In genomic region chr1:75981188-75981897, GRCh38 we compare ENCODE assay signal across 16 cellular contexts. TPM values are rescaled to one million over a fixed set of nuclear protein-coding genes. Genes with fewer than 3 reads are reported as not detected.
DNase-seq lines count a peak whose midpoint lies in the region; ATAC-seq and TF ChIP-seq lines count a peak whose summit lies in the region.
"Had no signal": no experiment of that assay in that cellular context is flagged by ENCODE, and none has a peak within 500 bp of the region (broad histone marks: within the 10 kb centered on the region; RNA-seq: fewer than 3 reads in every experiment).

No MANE protein-coding gene starts in this region.

- no peak overlapping the region for H3K27ac ChIP-seq in gastrocnemius medialis
- H3K27ac ChIP-seq: BLaER1, VCaP had no signal

- ATAC-seq in GM18517 (IDR thresholded peaks at IDR 0.05; ENCODE audit: unreplicated experiment) (peak; percentile 51), GM21381 (IDR thresholded peaks at IDR 0.05; ENCODE audit: unreplicated experiment) (peak; percentile 39), HG02970 (IDR thresholded peaks at IDR 0.05; ENCODE audit: low FRiP score, unreplicated experiment) (peak; percentile 39), gastrocnemius medialis (no peak)
- ATAC-seq in naive thymus-derived CD8-positive, alpha-beta T cell = no peak

- no peaks in the 10 kb centered on the region for H3K9me3 ChIP-seq in gastrocnemius medialis
- H3K9me3 ChIP-seq: BLaER1, MG63 had no signal

- no peak overlapping the region for H3K4me3 Mint-ChIP-seq in naive thymus-derived CD8-positive, alpha-beta T cell

- no peaks in the 10 kb centered on the region for H3K36me3 ChIP-seq in gastrocnemius medialis
- H3K36me3 ChIP-seq: BLaER1, MG63 had no signal

- no peaks in the 10 kb centered on the region for H3K27me3 ChIP-seq in gastrocnemius medialis
- H3K27me3 ChIP-seq: BLaER1, MG63 had no signal

- no peak overlapping the region for H3K4me3 ChIP-seq in gastrocnemius medialis
- H3K4me3 ChIP-seq: BLaER1, MG63 had no signal

- TF ChIP-seq POLR2A in gastrocnemius medialis (IDR thresholded peaks at IDR 0.05) = no peak

- intact Hi-C loops in gastrocnemius medialis (cut with DNase I; ENCODE audit: low total_unique reads) = no loop called here

- DNase-seq in OCI-M1 (lab: John Stamatoyannopoulos, UW) (peak; percentile 32), gastrocnemius medialis (no peak), AG08396 (ENCODE audit: low spot score) (no peak), MV-4-11 (lab: John Stamatoyannopoulos, UW) (no peak)
- no peak for DNase-seq in naive thymus-derived CD8-positive, alpha-beta T cell
- DNase-seq: activated T-cell treated with anti-CD3 and anti-CD28 coated beads, Interleukin-2, amount 50 U/mL, for 1 hour; mammary epithelial cell; MG63; NCI-H510A; stimulated activated CD4-positive, alpha-beta T cell treated with anti-CD3 and anti-CD28 coated beads, Interleukin-4, amount 100 ng/mL, for 24 hours had no signal

- peaks cover 4 to 20% (median 9%) of the 10 kb centered on the region in 9 donors for H3K9me3 Mint-ChIP-seq in naive thymus-derived CD8-positive, alpha-beta T cell

- TF ChIP-seq CTCF in gastrocnemius medialis (IDR thresholded peaks at IDR 0.05 in 4 of 5, conservative IDR thresholded peaks at IDR 0.05 in 1 of 5) = no peak

- H3K4me1 Mint-ChIP-seq in naive thymus-derived CD8-positive, alpha-beta T cell = no peaks in the 10 kb centered on the region

- POLR2A ChIA-PET in naive thymus-derived CD8-positive, alpha-beta T cell (lab: Charles Lee) = no interaction called here

- peaks cover 0 to 11% (median 3%) of the 10 kb centered on the region in 5 donors for H3K27me3 Mint-ChIP-seq in naive thymus-derived CD8-positive, alpha-beta T cell

- no peaks in the 10 kb centered on the region for H3K4me1 ChIP-seq in gastrocnemius medialis
- H3K4me1 ChIP-seq: BLaER1 had no signal

- peaks cover 0 to 12% (median 7%) of the 10 kb centered on the region in 3 donors for H3K36me3 Mint-ChIP-seq in naive thymus-derived CD8-positive, alpha-beta T cell

- H3K27ac Mint-ChIP-seq in naive thymus-derived CD8-positive, alpha-beta T cell = peak overlapping the region in 1 of 10 donors; percentile 3

- in situ Hi-C loops in gastrocnemius medialis (cut with MboI; ENCODE audit: low sequenced_read_pairs in 4 of 4) = no loop called here

RNA-seq across cellular contexts. Expression of gene ASB17, which starts 49.1 kb away (rescaled TPM):
- total RNA-seq in gastrocnemius medialis = not detected
- not detected for total RNA-seq in naive thymus-derived CD8-positive, alpha-beta T cell
- polyA plus RNA-seq in naive thymus-derived CD8-positive, alpha-beta T cell = not detected
- total RNA-seq: mammary epithelial cell, posterior vena cava had no signal
- polyA plus RNA-seq: mammary epithelial cell had no signal

Comparison
In these comparisons a context has a peak if more than half of its experiments do, and no peak if none do; other contexts are left out.
1. ATAC-seq: peak in GM18517 (single experiment), GM21381 (single experiment) and HG02970 (single experiment); none in gastrocnemius medialis (0 of 2) and naive thymus-derived CD8-positive, alpha-beta T cell (0 of 2).